ENCODE assay signal across 16 cellular contexts in genomic region chr4:32396504-32396903, GRCh38.
DNase-seq lines count a peak whose midpoint lies in the region; FAIRE-seq and TF ChIP-seq lines count a peak whose summit lies in the region.
"Had no signal": no experiment of that assay in that cellular context is flagged by ENCODE, and none has a peak within 500 bp of the region (broad histone marks: within the 10 kb centered on the region; RNA-seq: fewer than 3 reads in every experiment).

No MANE protein-coding gene starts in this region.

- no peak overlapping the region for H3K4me3 ChIP-seq in H1 (ENCODE audit: extremely low read depth in 1 of 4, insufficient read depth in 2 of 4, low read depth in 3 of 4, low read length in 4 of 4)
- H3K4me3 ChIP-seq in mesendoderm (ENCODE audit: low read length): no peak overlapping the region
- H3K4me3 ChIP-seq: BLaER1 had no signal

- H2BK120ac ChIP-seq in H1 (replicated peaks; ENCODE audit: low read depth, low read length) (no peak overlapping the region), mesendoderm (ENCODE audit: low read depth, low read length) (no peak overlapping the region)

- no peaks in the 10 kb centered on the region for H3K23me2 ChIP-seq in H1 (ENCODE audit: low read depth, low read length)

- H3K18ac ChIP-seq in H1 (ENCODE audit: extremely low read depth, low read length): no peak overlapping the region
- H3K18ac ChIP-seq in mesendoderm (ENCODE audit: low read length): no peak overlapping the region

- no peak overlapping the region for H3K56ac ChIP-seq in H1 (replicated peaks; ENCODE audit: insufficient read length, low read depth, low read length)
- no peak overlapping the region for H3K56ac ChIP-seq in mesendoderm (ENCODE audit: low read length)

- H2BK20ac ChIP-seq in H1 (ENCODE audit: low read length): no peak overlapping the region

- WGBS in H1 (ENCODE audit: extremely low coverage in 1 of 2, insufficient coverage in 1 of 2, insufficient read length in 1 of 2, insufficient replicate concordance in 2 of 2, low coverage in 1 of 2, low lambda C conversion rate in 2 of 2, missing lambda C conversion rate in 1 of 2), 2 experiments: 93% methylated on average over 5 of the region's 5 CpGs; no CpG with 5 or more reads in 1 of the 2 experiments
- WGBS in mesendoderm (ENCODE audit: extremely low coverage, insufficient coverage, low lambda C conversion rate): no CpG with 5 or more reads among the region's 5 CpGs

- no peaks in the 10 kb centered on the region for H4K20me1 ChIP-seq in H1 (replicated peaks in 1 of 2; ENCODE audit: control insufficient read depth in 1 of 2, insufficient read depth in 2 of 2, low read length in 2 of 2)
- H4K20me1 ChIP-seq: BLaER1 had no signal

- H2AFZ ChIP-seq in H1 (ENCODE audit: low read length): no peak overlapping the region; the same call in 1 of the 2 replicates

- H3K27me3 ChIP-seq in H1 (replicated peaks in 1 of 4; ENCODE audit: control insufficient read depth in 3 of 4, extremely low read depth in 1 of 4, insufficient read depth in 3 of 4, low read length in 3 of 4): no peaks in the 10 kb centered on the region
- no peaks in the 10 kb centered on the region for H3K27me3 ChIP-seq in mesendoderm (ENCODE audit: insufficient read depth, low read length, poor library complexity)
- H3K27me3 ChIP-seq: BLaER1 had no signal

- DNase-seq in NCI-H146 (lab: John Stamatoyannopoulos, UW): peak; percentile 40
- DNase-seq in NCI-H146 treated with DMSO at 0.1 percent for 48 hours (lab: John Stamatoyannopoulos, UW; ENCODE audit: unreplicated experiment): no peak
- DNase-seq in H1 (ENCODE audit: low read depth in 1 of 2, low spot score in 2 of 2): peak in 1 of 2 experiments; percentile 17
- DNase-seq in mesendoderm: peak; percentile 20
- no peak for DNase-seq in stimulated activated naive CD4-positive, alpha-beta T cell treated with Interleukin-2 at 50 U/mL for 16 hours (lab: John Stamatoyannopoulos, UW)
- no peak for DNase-seq in NCI-H2107 (lab: John Stamatoyannopoulos, UW)
- no peak for DNase-seq in RKO (ENCODE audit: low spot score)
- DNase-seq: AML-193; Caco-2; CD8-positive, alpha-beta memory T cell; DND-41; GDM1 had no signal

- no peak overlapping the region for H3K23ac ChIP-seq in H1 (ENCODE audit: insufficient read length)
- H3K23ac ChIP-seq in mesendoderm (ENCODE audit: low read length): no peak overlapping the region

- no peak overlapping the region for H3K14ac ChIP-seq in H1 (ENCODE audit: insufficient read length)

- FAIRE-seq in H1 (lab: Jason Lieb, UNC): no peak
- FAIRE-seq: GM12892, GM19239 had no signal

- no peak overlapping the region for H2BK12ac ChIP-seq in H1 (ENCODE audit: low read depth, low read length)

- H4K8ac ChIP-seq in H1 (ENCODE audit: extremely low read depth, insufficient read depth, low read length) (no peak overlapping the region), mesendoderm (ENCODE audit: low read depth, low read length) (no peak overlapping the region)

- POLR2A ChIA-PET in H1 (lab: Charles Lee; ENCODE audit: partially characterized antibody): no interaction called here

- H2AK5ac ChIP-seq in H1 (ENCODE audit: low read depth, low read length) (no peak overlapping the region), mesendoderm (ENCODE audit: low read length) (no peak overlapping the region)

- TF ChIP-seq CTCF in H1 (IDR thresholded peaks at IDR 0.05; ENCODE audit: control extremely low read depth in 1 of 3, insufficient read depth in 1 of 3, low read depth in 1 of 3, low read length in 3 of 3): no peak

- H3K4ac ChIP-seq in H1 (replicated peaks; ENCODE audit: insufficient read length, low read depth, low read length) (no peak overlapping the region), mesendoderm (ENCODE audit: low read depth, low read length) (no peak overlapping the region)

- H2BK15ac ChIP-seq in H1 (ENCODE audit: low read length): no peak overlapping the region
- H2BK15ac ChIP-seq in mesendoderm (replicated peaks; ENCODE audit: low read depth): no peak overlapping the region

- no peak for TF ChIP-seq POLR2A in H1 (IDR thresholded peaks at IDR 0.05; ENCODE audit: control extremely low read depth in 1 of 2, low read depth in 2 of 2, low read length in 2 of 2)

- H3K36me3 ChIP-seq in H1 (ENCODE audit: control insufficient read depth in 2 of 4, insufficient read depth in 4 of 4, low read length in 3 of 4) (no peaks in the 10 kb centered on the region), mesendoderm (ENCODE audit: control insufficient read depth, insufficient read depth, low read length) (no peaks in the 10 kb centered on the region)
- H3K36me3 ChIP-seq: BLaER1 had no signal

- H4K5ac ChIP-seq in H1 (ENCODE audit: insufficient read length, low read depth, low read length) (no peak overlapping the region), mesendoderm (ENCODE audit: low read length) (no peak overlapping the region)

- H3K27ac ChIP-seq in H1 (ENCODE audit: low read depth, low read length): no peak overlapping the region
- H3K27ac ChIP-seq in mesendoderm (ENCODE audit: low read depth, low read length): no peak overlapping the region
- H3K27ac ChIP-seq: 22Rv1, BLaER1 had no signal

- H3K79me2 ChIP-seq in H1 (ENCODE audit: control insufficient read depth in 1 of 2, insufficient read depth in 2 of 2, low read length in 2 of 2) (no peaks in the 10 kb centered on the region), mesendoderm (ENCODE audit: control insufficient read depth, insufficient read depth, low read length) (no peaks in the 10 kb centered on the region)

- H3K4me1 ChIP-seq in H1 (replicated peaks in 1 of 4; ENCODE audit: control insufficient read depth in 3 of 4, insufficient read depth in 4 of 4, low read length in 3 of 4) (no peaks in the 10 kb centered on the region), mesendoderm (ENCODE audit: control insufficient read depth, low read depth, low read length) (no peaks in the 10 kb centered on the region)
- H3K4me1 ChIP-seq: BLaER1, Caco-2 had no signal

- TF ChIP-seq RAD21 in H1 (IDR thresholded peaks at IDR 0.05 in 1 of 2, conservative IDR thresholded peaks at IDR 0.05 in 1 of 2; ENCODE audit: low read depth in 2 of 2, low read length in 2 of 2): no peak

- H3K9ac ChIP-seq in H1 (replicated peaks in 1 of 4; ENCODE audit: extremely low read depth in 1 of 4, low read depth in 3 of 4, low read length in 3 of 4) (no peak overlapping the region), mesendoderm (ENCODE audit: low read length) (no peak overlapping the region)
- H3K9ac ChIP-seq: BLaER1 had no signal

- no peak overlapping the region for H4K91ac ChIP-seq in H1 (replicated peaks; ENCODE audit: insufficient read length, low read length)

- H3K79me1 ChIP-seq in H1 (ENCODE audit: low read depth, low read length) (no peaks in the 10 kb centered on the region), mesendoderm (ENCODE audit: low read length) (no peaks in the 10 kb centered on the region)

- TF ChIP-seq EP300 in H1 (IDR thresholded peaks at IDR 0.05; ENCODE audit: borderline replicate concordance in 1 of 2, low read depth in 2 of 2, low read length in 2 of 2): no peak

- H2BK5ac ChIP-seq in H1 (ENCODE audit: low read depth, low read length): no peak overlapping the region
- no peak overlapping the region for H2BK5ac ChIP-seq in mesendoderm (ENCODE audit: low read length)

- H3K4me2 ChIP-seq in H1 (ENCODE audit: insufficient read depth in 1 of 2, low read depth in 2 of 2, low read length in 2 of 2) (no peak overlapping the region), mesendoderm (ENCODE audit: low read length) (no peak overlapping the region)
- H3K4me2 ChIP-seq: BLaER1 had no signal

- CTCF ChIA-PET in H1 (lab: Charles Lee; ENCODE audit: partially characterized antibody): no interaction called here

- no peaks in the 10 kb centered on the region for H3K9me3 ChIP-seq in H1 (ENCODE audit: insufficient read depth in 2 of 2, low read depth in 1 of 2, low read length in 1 of 2)
- H3K9me3 ChIP-seq: BLaER1, Caco-2 had no signal

TF ChIP-seq in H1, 55 proteins besides CTCF, POLR2A, EP300 and RAD21:
- TF ChIP-seq NANOG (IDR thresholded peaks at IDR 0.05; ENCODE audit: insufficient read depth, low read depth, low read length, poor library complexity, severe bottlenecking) (peak; percentile 79), KDM1A (IDR thresholded peaks at IDR 0.05; ENCODE audit: borderline replicate concordance, low read length) (no peak), PHF8 (conservative IDR thresholded peaks at IDR 0.05; ENCODE audit: low read depth, low read length) (no peak), ZNF274 (IDR thresholded peaks at IDR 0.05; ENCODE audit: borderline replicate concordance, extremely low read depth, low read length) (no peak), CTBP2 (IDR thresholded peaks at IDR 0.05; ENCODE audit: borderline replicate concordance, insufficient read depth, insufficient read length, low read length) (no peak), CEBPB (IDR thresholded peaks at IDR 0.05; ENCODE audit: low read depth, low read length) (peak; percentile 80), TCF12 (IDR thresholded peaks at IDR 0.05; ENCODE audit: low read depth, low read length) (no peak), E2F6 (IDR thresholded peaks at IDR 0.05) (no peak)
TF ChIP-seq in H1: peak in this region for 2.

Comparison
In these comparisons a context has a peak if more than half of its experiments do, and no peak if none do; other contexts are left out.
1. DNase-seq: peak in NCI-H146 (single experiment) and mesendoderm (single experiment); none in NCI-H146 treated with DMSO at 0.1 percent for 48 hours (single experiment), stimulated activated naive CD4-positive, alpha-beta T cell treated with Interleukin-2 at 50 U/mL for 16 hours (single experiment), NCI-H2107 (single experiment) and RKO (single experiment).